Comparison of ENCODE assay signal across 22 cellular contexts in genomic region chr6:37551867-37552266, GRCh38.
"Had no signal": no experiment of that assay in that cellular context is flagged by ENCODE, and none has a peak within 500 bp of the region (broad histone marks: within the 10 kb centered on the region; RNA-seq: fewer than 3 reads in every experiment).

No MANE protein-coding gene starts in this region.

- H3K79me2 ChIP-seq: parathyroid adenoma had no signal

- DNase-seq: activated B cell treated with CpG ODN at 0.5 μM for 24 hours; activated CD4-positive, alpha-beta T cell treated with anti-CD3 and anti-CD28 coated beads for 36 hours; activated CD4-positive, alpha-beta T cell treated with anti-CD3 and anti-CD28 coated beads, Interleukin-2, amount 50 U/mL, for 48 hours; activated effector memory CD4-positive, alpha-beta T cell treated with anti-CD3 and anti-CD28 coated beads, Interleukin-2, amount 50 U/mL, for 16 hours; activated naive CD4-positive, alpha-beta T cell treated with anti-CD3 and anti-CD28 coated beads, Interleukin-2, amount 10 ng/mL, durations not matched to agents 7 days and 5 days; activated T-cell treated with anti-CD3 and anti-CD28 coated beads, Interleukin-2, amount 50 U/mL, for 72 hours; dermis blood vessel endothelial cell; effector CD8-positive, alpha-beta T cell; foreskin keratinocyte; left colon; nephron progenitor cell; nucleus accumbens; right lobe of liver; small intestine; stimulated activated CD4-positive, alpha-beta T cell treated with anti-CD3 and anti-CD28 coated beads, Interleukin-2, amount 100 ng/mL, for 24 hours; stimulated activated naive CD4-positive, alpha-beta T cell; T1000; testis; uterus had no signal

- H3K27ac ChIP-seq: foreskin keratinocyte, parathyroid adenoma, right lobe of liver, testis, uterus had no signal

- H3K36me3 ChIP-seq: right lobe of liver, uterus had no signal

- H3K4me1 ChIP-seq: parathyroid adenoma, right lobe of liver, testis, uterus had no signal

- H3K27me3 ChIP-seq: foreskin keratinocyte, right lobe of liver, testis, uterus had no signal

- H3K9ac ChIP-seq: parathyroid adenoma had no signal

- H3K4me3 Mint-ChIP-seq: activated B cell treated with CpG ODN at 0.5 μM for 24 hours; activated CD4-positive, alpha-beta T cell treated with anti-CD3 and anti-CD28 coated beads for 36 hours; activated naive CD4-positive, alpha-beta T cell treated with anti-CD3 and anti-CD28 coated beads, Interleukin-2, amount 10 ng/mL, durations not matched to agents 7 days and 5 days; activated T-cell treated with anti-CD3 and anti-CD28 coated beads, Interleukin-2, amount 50 U/mL, for 72 hours; memory B cell; nephron progenitor cell had no signal

- H3K9me3 Mint-ChIP-seq: activated B cell treated with CpG ODN at 0.5 μM for 24 hours; activated naive CD4-positive, alpha-beta T cell treated with anti-CD3 and anti-CD28 coated beads, Interleukin-2, amount 10 ng/mL, durations not matched to agents 7 days and 5 days; activated T-cell treated with anti-CD3 and anti-CD28 coated beads, Interleukin-2, amount 50 U/mL, for 72 hours; memory B cell; nephron progenitor cell had no signal

- H3K27me3 Mint-ChIP-seq: activated B cell treated with CpG ODN at 0.5 μM for 24 hours, memory B cell had no signal

- H3K4me3 ChIP-seq: right lobe of liver, testis, uterus had no signal

- H2AFZ ChIP-seq: parathyroid adenoma had no signal

- FAIRE-seq: keratinocyte, small intestine had no signal

- ATAC-seq: activated CD4-positive, alpha-beta T cell treated with anti-CD3 and anti-CD28 coated beads for 36 hours; activated T-cell treated with anti-CD3 and anti-CD28 coated beads, Interleukin-2, amount 50 U/mL, for 72 hours; foreskin keratinocyte; left colon; right lobe of liver had no signal

- H3K9me3 ChIP-seq: right lobe of liver, testis, uterus had no signal

- H3K27ac Mint-ChIP-seq: activated B cell treated with CpG ODN at 0.5 μM for 24 hours; activated CD4-positive, alpha-beta T cell treated with anti-CD3 and anti-CD28 coated beads for 36 hours; activated naive CD4-positive, alpha-beta T cell treated with anti-CD3 and anti-CD28 coated beads, Interleukin-2, amount 10 ng/mL, durations not matched to agents 7 days and 5 days; activated T-cell treated with anti-CD3 and anti-CD28 coated beads, Interleukin-2, amount 50 U/mL, for 72 hours; memory B cell; nephron progenitor cell had no signal
